Comparison of ENCODE assay signal across 16 cellular contexts in the genomic region with DNA sequence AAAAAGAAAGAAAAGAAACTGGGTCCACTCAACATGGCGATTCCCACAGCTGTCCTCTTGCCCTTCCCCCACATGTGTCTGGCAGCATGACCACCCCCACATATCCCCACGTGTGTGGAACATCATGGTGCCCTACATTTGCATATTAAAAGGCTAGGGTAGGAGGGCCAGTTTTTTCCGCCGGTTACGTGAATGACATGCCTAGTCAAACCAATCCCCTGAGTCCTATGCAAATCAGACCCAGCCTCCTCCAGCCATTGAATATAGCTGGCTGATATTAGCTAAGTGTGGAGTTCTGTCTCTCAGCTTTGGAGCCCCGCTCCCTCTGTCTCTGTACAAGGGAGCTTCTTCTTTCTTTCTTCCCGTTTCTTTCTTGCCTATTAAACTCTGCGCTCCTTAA. TPM values are rescaled to one million over a fixed set of nuclear protein-coding genes. Genes with fewer than 3 reads are reported as not detected.
DNase-seq lines count a peak whose midpoint lies in the region; ATAC-seq and TF ChIP-seq lines count a peak whose summit lies in the region.
"Had no signal": no experiment of that assay in that cellular context is flagged by ENCODE, and none has a peak within 500 bp of the region (broad histone marks: within the 10 kb centered on the region; RNA-seq: fewer than 3 reads in every experiment).

No MANE protein-coding gene starts in this region.

- no peak overlapping the region for H3K27ac ChIP-seq in ascending aorta
- H3K27ac ChIP-seq: parathyroid adenoma, PC-9 had no signal

- 0 out of 2 replicates have a peak, but pooled peaks cover 3% of the 10 kb centered on the region for H3K27me3 ChIP-seq in BE2C
- H3K27me3 ChIP-seq in ascending aorta: no peaks in the 10 kb centered on the region

- in situ Hi-C loops in KBM-7 (cut with MboI; ENCODE audit: low pct_unique_long_range_greater_than_20kb, low sequenced_read_pairs): no loop called here

- ATAC-seq in HG02973 (IDR thresholded peaks at IDR 0.05; ENCODE audit: unreplicated experiment) (no peak), HG02759 (IDR thresholded peaks at IDR 0.05; ENCODE audit: unreplicated experiment) (no peak)
- ATAC-seq: HCT116 had no signal

- intact Hi-C loops in ascending aorta (cut with DNase I): no loop called here

- H3K36me3 ChIP-seq in BE2C (no peaks in the 10 kb centered on the region), ascending aorta (no peaks in the 10 kb centered on the region)

- H3K9me3 ChIP-seq in BE2C (no peaks in the 10 kb centered on the region), ascending aorta (no peaks in the 10 kb centered on the region)
- H3K9me3 ChIP-seq: mucosa of descending colon had no signal

- H3K4me1 ChIP-seq in BE2C (no peaks in the 10 kb centered on the region), ascending aorta (no peaks in the 10 kb centered on the region)
- H3K4me1 ChIP-seq: parathyroid adenoma had no signal

- TF ChIP-seq CTCF in BE2C (IDR thresholded peaks at IDR 0.05; ENCODE audit: low read depth, low read length): no peak
- no peak for TF ChIP-seq CTCF in ascending aorta (IDR thresholded peaks at IDR 0.05)

- H3K4me3 ChIP-seq in BE2C (ENCODE audit: low read depth, low read length) (no peak overlapping the region), ascending aorta (no peak overlapping the region)
- H3K4me3 ChIP-seq: mucosa of descending colon, PC-9 had no signal

- DNase-seq in BE2C (peak; percentile 72), KBM-7 (peak; percentile 72), OCI-M2 (lab: John Stamatoyannopoulos, UW; ENCODE audit: unreplicated experiment) (peak; percentile 32), iPS DF 4.7 (ENCODE audit: extremely low read depth, low spot score) (peak; percentile 41), NCI-H1694 (lab: John Stamatoyannopoulos, UW) (no peak), ascending aorta (ENCODE audit: low spot score in 2 of 2) (no peak)
- DNase-seq: activated CD4-positive, alpha-beta T cell treated with anti-CD3 and anti-CD28 coated beads, Interleukin-2, amount 50 U/mL, for 4 hours; Calu3; mucosa of descending colon; NCI-H2171; PC-9; stimulated activated CD4-positive, alpha-beta T cell treated with anti-CD3 and anti-CD28 coated beads, Interleukin-12 subunit alpha, Interleukin-12 subunit beta, amount 100 ng/mL, for 4 hours had no signal

RNA-seq across cellular contexts. Expression of a gene that starts 33.0 kb away (rescaled TPM):
- 4.0 TPM for polyA plus RNA-seq in BE2C (2012; ENCODE audit: insufficient read depth, insufficient read length, low read depth)
- total RNA-seq in ascending aorta: 10.4 TPM

Comparison
In these comparisons a context has a peak if more than half of its experiments do, and no peak if none do; other contexts are left out.
1. DNase-seq: peak in BE2C (single experiment), KBM-7 (single experiment), OCI-M2 (single experiment) and iPS DF 4.7 (single experiment); none in NCI-H1694 (single experiment) and ascending aorta (0 of 2).